Comparison of ENCODE assay signal across 10 cellular contexts in the genomic region with DNA sequence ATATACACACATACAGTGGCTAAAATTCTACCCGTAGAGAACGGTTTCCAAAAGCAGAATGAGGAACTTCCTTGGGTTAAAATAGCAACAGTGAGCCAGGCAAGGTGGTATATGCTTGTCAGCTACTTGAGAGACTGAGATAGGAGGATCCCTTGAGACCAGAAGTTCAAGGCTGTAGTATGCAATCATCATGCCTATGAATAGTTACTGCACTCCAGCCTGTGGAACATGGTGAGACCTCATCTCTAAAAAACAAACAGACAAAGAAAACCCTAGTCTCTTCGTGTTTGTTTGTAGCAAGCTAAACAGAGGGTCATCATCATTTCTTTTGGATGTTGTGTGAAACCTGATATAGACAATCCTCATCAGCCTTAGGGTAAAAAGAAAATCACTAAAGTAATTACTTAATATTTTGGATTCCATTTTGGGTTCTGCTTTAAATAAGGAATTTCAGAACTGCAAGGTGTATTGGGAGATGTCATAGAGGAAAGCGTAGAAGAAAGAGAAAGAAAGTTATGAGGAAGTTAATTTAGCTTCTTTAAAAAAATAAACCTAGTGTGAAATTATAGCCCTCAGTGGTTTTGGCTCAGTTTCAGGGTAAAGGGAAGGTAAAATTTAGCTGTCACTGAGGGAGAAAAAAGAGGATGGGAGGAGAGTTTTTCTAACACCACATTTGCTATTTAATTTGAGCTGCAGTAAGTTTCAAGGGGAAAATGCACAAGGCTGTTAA. TPM values are rescaled to one million over a fixed set of nuclear protein-coding genes. Genes with fewer than 3 reads are reported as not detected.
DNase-seq lines count a peak whose midpoint lies in the region; ATAC-seq, FAIRE-seq and TF ChIP-seq lines count a peak whose summit lies in the region.
"Had no signal": no experiment of that assay in that cellular context is flagged by ENCODE, and none has a peak within 500 bp of the region (broad histone marks: within the 10 kb centered on the region; RNA-seq: fewer than 3 reads in every experiment).

No MANE protein-coding gene starts in this region.

- H3K9me3 ChIP-seq in OCI-LY3 (ENCODE audit: insufficient read depth, low read length) (no peaks in the 10 kb centered on the region), kidney (ENCODE audit: control insufficient read depth in 1 of 2, low read length in 2 of 2) (no peaks in the 10 kb centered on the region)

- TF ChIP-seq CTCF in OCI-LY3 (IDR thresholded peaks at IDR 0.05; ENCODE audit: low read depth, low read length) (no peak), kidney (IDR thresholded peaks at IDR 0.05; ENCODE audit: borderline replicate concordance, extremely low read depth, insufficient read depth) (no peak)

- no peak for FAIRE-seq in kidney (lab: Jason Lieb, UNC)

- H2AFZ ChIP-seq in OCI-LY3 (ENCODE audit: low read depth, low read length) = peak overlapping the region; percentile 9; the same call in 1 of the 2 replicates

- intact Hi-C loops in kidney (cut with DNase I) = no loop called here

- no peaks in the 10 kb centered on the region for H3K27me3 ChIP-seq in OCI-LY3 (ENCODE audit: low read depth, low read length)

- H3K4me3 ChIP-seq in OCI-LY3 (ENCODE audit: low read length) = peak overlapping the region; percentile 54
- no peak overlapping the region for H3K4me3 ChIP-seq in kidney (ENCODE audit: low read length in 2 of 2)

- no peaks in the 10 kb centered on the region for H4K20me1 ChIP-seq in OCI-LY3 (ENCODE audit: insufficient read depth, low read length)

- H3K4me1 ChIP-seq in OCI-LY3 (ENCODE audit: low read length) = peaks cover 20% of the 10 kb centered on the region
- no peaks in the 10 kb centered on the region for H3K4me1 ChIP-seq in kidney (ENCODE audit: control insufficient read depth in 1 of 2, insufficient read depth in 1 of 2, low read depth in 1 of 2, low read length in 2 of 2)

- peak overlapping the region; percentile 71 for H3K4me2 ChIP-seq in OCI-LY3 (ENCODE audit: low read length)

- H3K27ac ChIP-seq in OCI-LY3 (ENCODE audit: low read length) (peak overlapping the region; percentile 69), kidney (ENCODE audit: low read depth in 2 of 2, low read length in 2 of 2) (no peak overlapping the region)

- ATAC-seq in GM19395 (IDR thresholded peaks at IDR 0.05; ENCODE audit: unreplicated experiment) = peak; percentile 92
- ATAC-seq in HG03095 (IDR thresholded peaks at IDR 0.05; ENCODE audit: unreplicated experiment) = peak; percentile 97

- peak overlapping the region; percentile 27 for H3K9ac ChIP-seq in OCI-LY3 (ENCODE audit: low read length)
- H3K9ac ChIP-seq in kidney (ENCODE audit: low read length in 2 of 2) = no peak overlapping the region

- peak; percentile 28 for DNase-seq in CD1c-positive myeloid dendritic cell (ENCODE audit: extremely low spot score)
- no peak for DNase-seq in putamen (ENCODE audit: low spot score)
- no peak for DNase-seq in kidney
- no peak for DNase-seq in AG08395 (ENCODE audit: low spot score)
- no peak for DNase-seq in activated CD4-positive, alpha-beta T cell treated with anti-CD3 and anti-CD28 coated beads for 4 hours
- DNase-seq: CD4-positive, CD25-positive, alpha-beta regulatory T cell had no signal

- no peaks in the 10 kb centered on the region for H3K36me3 ChIP-seq in OCI-LY3 (replicated peaks; ENCODE audit: low read depth, low read length)
- no peaks in the 10 kb centered on the region for H3K36me3 ChIP-seq in kidney (ENCODE audit: control insufficient read depth in 1 of 2, insufficient read depth in 2 of 2, low read length in 2 of 2)

- no peaks in the 10 kb centered on the region for H3K79me2 ChIP-seq in OCI-LY3 (ENCODE audit: low read length)

RNA-seq across cellular contexts. Expression of a gene that starts 46.5 kb away (rescaled TPM):
- total RNA-seq in kidney = 17.3 TPM
- polyA plus RNA-seq in kidney (ENCODE audit: insufficient read depth, low read depth, low replicate concordance) = 2.8 TPM
- total RNA-seq: RPMI7951 had no signal

RNA-seq across cellular contexts. Expression of a gene that starts 55.5 kb away (rescaled TPM):
- 1.3 TPM for total RNA-seq in kidney
- polyA plus RNA-seq in kidney (ENCODE audit: insufficient read depth, low read depth, low replicate concordance) = 0.86 TPM

RNA-seq across cellular contexts. Expression of a gene that starts 55.8 kb away (rescaled TPM):
- total RNA-seq in kidney = 5.9 TPM
- polyA plus RNA-seq in kidney (ENCODE audit: insufficient read depth, low read depth, low replicate concordance) = 0.95 TPM
